ENCODE assay signal across 16 cellular contexts in genomic region chr9:91034976-91035824, GRCh38.
A peak's percentile ranks its signal among the peaks of the same experiment; 100 is the strongest.
DNase-seq lines count a peak whose midpoint lies in the region; ATAC-seq and TF ChIP-seq lines count a peak whose summit lies in the region.
"Had no signal": no experiment of that assay in that cellular context is flagged by ENCODE, and none has a peak within 500 bp of the region (broad histone marks: within the 10 kb centered on the region; RNA-seq: fewer than 3 reads in every experiment).

No MANE protein-coding gene starts in this region.

- H3K4me1 Mint-ChIP-seq in activated naive CD8-positive, alpha-beta T cell (ENCODE audit: low read depth) = peaks cover 21% of the 10 kb centered on the region
- peaks cover 12% of the 10 kb centered on the region for H3K4me1 Mint-ChIP-seq in activated naive CD8-positive, alpha-beta T cell treated with anti-CD3 and anti-CD28 coated beads for 36 hours
- H3K4me1 Mint-ChIP-seq in stimulated activated naive B cell treated with anti-CD40 and anti-IgM and Interleukin-4, amounts not matched to agents 10 μg/mL and 1 μg/mL and 100 μg/mL, for 72 hours = peaks cover 34 to 46% of the 10 kb centered on the region in 2 donors

- no peaks in the 10 kb centered on the region for H4K20me1 ChIP-seq in MM.1S (ENCODE audit: insufficient read depth, low read length)

- H3K36me3 Mint-ChIP-seq in activated naive CD8-positive, alpha-beta T cell = no peaks in the 10 kb centered on the region
- no peaks in the 10 kb centered on the region for H3K36me3 Mint-ChIP-seq in activated naive CD8-positive, alpha-beta T cell treated with anti-CD3 and anti-CD28 coated beads for 36 hours
- no peaks in the 10 kb centered on the region for H3K36me3 Mint-ChIP-seq in stimulated activated naive B cell treated with anti-CD40 and anti-IgM and Interleukin-4, amounts not matched to agents 10 μg/mL and 1 μg/mL and 100 μg/mL, for 72 hours

- H3K27me3 Mint-ChIP-seq in activated naive CD8-positive, alpha-beta T cell = peaks cover 7% of the 10 kb centered on the region
- H3K27me3 Mint-ChIP-seq in activated naive CD8-positive, alpha-beta T cell treated with anti-CD3 and anti-CD28 coated beads for 36 hours = peaks cover 24% of the 10 kb centered on the region
- peaks cover 14 to 20% of the 10 kb centered on the region in 2 donors for H3K27me3 Mint-ChIP-seq in stimulated activated naive B cell treated with anti-CD40 and anti-IgM and Interleukin-4, amounts not matched to agents 10 μg/mL and 1 μg/mL and 100 μg/mL, for 72 hours

- no peak for DNase-seq in activated naive CD8-positive, alpha-beta T cell treated with anti-CD3 and anti-CD28 coated beads for 36 hours
- peak; percentile 91 for DNase-seq in MM.1S
- DNase-seq in coronary artery (ENCODE audit: low spot score) = peak; percentile 52
- DNase-seq in stimulated activated naive B cell treated with anti-CD40 and anti-IgM and Interleukin-4, amounts not matched to agents 10 μg/mL and 1 μg/mL and 100 μg/mL, for 72 hours = no peak
- DNase-seq in HT-29 (ENCODE audit: low spot score) = no peak
- DNase-seq: Caco-2; central memory CD4-positive, alpha-beta T cell; Kasumi-1; NCI-H1694 treated with DMSO at 0.1 percent for 48 hours; NCI-H524 treated with DMSO at 0.1 percent for 48 hours; OCI-M1 had no signal

- H3K9me2 ChIP-seq in MM.1S (replicated peaks; ENCODE audit: insufficient read depth, low read length) = no peaks in the 10 kb centered on the region

- ATAC-seq in stimulated activated naive B cell treated with anti-CD40 and anti-IgM and Interleukin-4, amounts not matched to agents 10 μg/mL and 1 μg/mL and 100 μg/mL, for 72 hours (replicated peaks) = no peak
- ATAC-seq in HG02759 (IDR thresholded peaks at IDR 0.05; ENCODE audit: unreplicated experiment) (no peak), GM18873 (IDR thresholded peaks at IDR 0.05; ENCODE audit: low FRiP score, unreplicated experiment) (no peak)

- no peak overlapping the region for H2AFZ ChIP-seq in MM.1S (ENCODE audit: low read length)

- H3K27ac ChIP-seq in MM.1S (ENCODE audit: low read length) (peak overlapping the region; percentile 100), coronary artery (no peak overlapping the region)
- H3K27ac ChIP-seq: adrenal gland had no signal

- H3K9ac ChIP-seq in MM.1S (ENCODE audit: low read length) = peak overlapping the region; percentile 91

- no peaks in the 10 kb centered on the region for H3K79me2 ChIP-seq in MM.1S (ENCODE audit: low read length)

- H3K9me3 ChIP-seq in MM.1S (replicated peaks; ENCODE audit: insufficient read depth, low read length) = no peaks in the 10 kb centered on the region
- H3K9me3 ChIP-seq: adrenal gland, Caco-2 had no signal

- H3K4me3 ChIP-seq in MM.1S (ENCODE audit: low read length) (peak overlapping the region; percentile 26; the same call in 1 of the 2 replicates), coronary artery (no peak overlapping the region)
- H3K4me3 ChIP-seq: adrenal gland had no signal

- peak overlapping the region; percentile 80 for H3K4me2 ChIP-seq in MM.1S (ENCODE audit: low read depth, low read length)

- H3K36me3 ChIP-seq in MM.1S (replicated peaks; ENCODE audit: insufficient read depth, low read length) = no peaks in the 10 kb centered on the region
- H3K36me3 ChIP-seq: adrenal gland had no signal

- no peaks in the 10 kb centered on the region for H3K27me3 ChIP-seq in MM.1S (replicated peaks; ENCODE audit: insufficient read depth, low read length)
- H3K27me3 ChIP-seq: adrenal gland had no signal

- peaks cover 42% of the 10 kb centered on the region for H3F3A ChIP-seq in MM.1S (ENCODE audit: insufficient read depth, low read length)

- H3K9me3 Mint-ChIP-seq in activated naive CD8-positive, alpha-beta T cell (ENCODE audit: low read depth) = no peaks in the 10 kb centered on the region
- H3K9me3 Mint-ChIP-seq in activated naive CD8-positive, alpha-beta T cell treated with anti-CD3 and anti-CD28 coated beads for 36 hours = no peaks in the 10 kb centered on the region
- no peaks in the 10 kb centered on the region for H3K9me3 Mint-ChIP-seq in stimulated activated naive B cell treated with anti-CD40 and anti-IgM and Interleukin-4, amounts not matched to agents 10 μg/mL and 1 μg/mL and 100 μg/mL, for 72 hours

- TF ChIP-seq CTCF in MM.1S (IDR thresholded peaks at IDR 0.05; ENCODE audit: low read length) (no peak), coronary artery (IDR thresholded peaks at IDR 0.05) (no peak)

- H3K4me3 Mint-ChIP-seq in activated naive CD8-positive, alpha-beta T cell = no peak overlapping the region
- H3K4me3 Mint-ChIP-seq in activated naive CD8-positive, alpha-beta T cell treated with anti-CD3 and anti-CD28 coated beads for 36 hours = no peak overlapping the region
- no peak overlapping the region for H3K4me3 Mint-ChIP-seq in stimulated activated naive B cell treated with anti-CD40 and anti-IgM and Interleukin-4, amounts not matched to agents 10 μg/mL and 1 μg/mL and 100 μg/mL, for 72 hours

- peaks cover 50% of the 10 kb centered on the region for H3K4me1 ChIP-seq in MM.1S (ENCODE audit: low read length)

- H3K27ac Mint-ChIP-seq in activated naive CD8-positive, alpha-beta T cell = peak overlapping the region; percentile 29
- no peak overlapping the region for H3K27ac Mint-ChIP-seq in activated naive CD8-positive, alpha-beta T cell treated with anti-CD3 and anti-CD28 coated beads for 36 hours
- peak overlapping the region; percentile 40 for H3K27ac Mint-ChIP-seq in stimulated activated naive B cell treated with anti-CD40 and anti-IgM and Interleukin-4, amounts not matched to agents 10 μg/mL and 1 μg/mL and 100 μg/mL, for 72 hours
- H3K27ac Mint-ChIP-seq: progenitor cell of endocrine pancreas had no signal

Comparison
In these comparisons a context has a peak if more than half of its experiments do, and no peak if none do; other contexts are left out.
1. DNase-seq: peak in MM.1S (single experiment) and coronary artery (single experiment); none in activated naive CD8-positive, alpha-beta T cell treated with anti-CD3 and anti-CD28 coated beads for 36 hours (single experiment), stimulated activated naive B cell treated with anti-CD40 and anti-IgM and Interleukin-4, amounts not matched to agents 10 μg/mL and 1 μg/mL and 100 μg/mL, for 72 hours (single experiment) and HT-29 (single experiment).